In the genomic region with DNA sequence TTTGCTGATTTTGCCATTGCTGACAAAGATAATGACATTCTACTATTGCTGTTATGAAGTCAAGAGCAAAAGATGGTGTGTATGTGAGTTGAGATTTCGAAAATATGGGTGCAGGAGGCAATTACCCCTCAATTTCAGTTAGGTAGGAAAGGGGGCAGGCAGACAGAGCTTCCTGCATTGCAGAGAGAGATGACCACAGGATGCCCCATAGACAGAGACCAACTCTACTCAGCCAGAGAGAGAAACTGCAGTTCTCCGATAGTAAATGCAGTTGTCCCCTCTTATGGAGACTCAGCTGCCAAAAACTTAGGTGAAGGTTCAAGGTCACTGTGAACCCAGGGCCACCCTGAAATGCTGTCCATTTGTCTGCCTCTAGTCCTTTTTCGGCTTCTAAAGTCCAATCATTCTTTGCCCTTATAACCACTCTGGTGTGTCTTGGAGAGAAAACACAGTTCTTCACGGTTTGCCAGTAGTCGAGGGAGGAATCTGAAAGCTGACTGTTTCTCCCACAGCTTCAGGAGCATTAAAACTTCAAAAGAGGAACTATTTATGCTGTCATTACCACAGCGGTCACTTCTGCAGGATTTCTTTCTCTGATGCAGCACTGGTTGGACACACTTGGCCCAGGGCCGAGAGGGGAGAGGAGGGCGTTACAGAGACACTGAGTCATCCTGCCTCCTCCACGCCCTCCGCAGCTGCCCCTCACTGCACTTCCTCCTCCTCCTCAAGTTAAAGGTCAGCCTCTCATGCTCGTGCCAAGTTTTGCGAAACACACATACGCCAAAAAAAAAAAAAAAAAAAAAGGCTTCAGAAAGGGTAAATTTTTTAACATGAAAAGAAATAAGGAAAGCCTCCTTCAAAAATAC, we compare ENCODE assay signal across 8 cellular contexts.
A peak's percentile ranks its signal among the peaks of the same experiment; 100 is the strongest.
DNase-seq lines count a peak whose midpoint lies in the region; ATAC-seq and TF ChIP-seq lines count a peak whose summit lies in the region.

No MANE protein-coding gene starts in this region.

- no TSS peak for BruUV-seq in OCI-LY7 (replicated peaks; lab: Mats Ljungman, UMichigan)

- H3K9me2 ChIP-seq in OCI-LY7 (ENCODE audit: insufficient read depth, low read length), result no peaks in the 10 kb centered on the region

- TF ChIP-seq CTCF in OCI-LY7 (conservative IDR thresholded peaks at IDR 0.05; ENCODE audit: low read length) (no peak), astrocyte of the spinal cord (IDR thresholded peaks at IDR 0.05; ENCODE audit: low read depth, low read length) (no peak), smooth muscle cell (IDR thresholded peaks at IDR 0.05; ENCODE audit: borderline replicate concordance, insufficient read depth, poor library complexity, severe bottlenecking) (no peak)

- POLR2A ChIA-PET in OCI-LY7 (lab: Charles Lee), result interaction anchor here (1.0 kb wide), 1 partner anchor 30 kb away, joined by 4 read pairs; no protein-coding TSS in a partner anchor

- H3K9me3 ChIP-seq in OCI-LY7 (ENCODE audit: low read length), result no peaks in the 10 kb centered on the region
- no peaks in the 10 kb centered on the region for H3K9me3 ChIP-seq in smooth muscle cell (replicated peaks; ENCODE audit: low read depth)

- CTCF ChIA-PET in OCI-LY7 (lab: Charles Lee; ENCODE audit: unreplicated experiment), result no interaction called here

- H3K4me3 ChIP-seq in ACC112 (ENCODE audit: low read depth, low read length) (peak overlapping the region; percentile 52), OCI-LY7 (ENCODE audit: low read depth, low read length, poor library complexity, severe bottlenecking) (peak overlapping the region; percentile 21), astrocyte of the spinal cord (ENCODE audit: low read depth, low read length) (no peak overlapping the region), smooth muscle cell (no peak overlapping the region)

- peaks cover 10% of the 10 kb centered on the region for H3F3A ChIP-seq in smooth muscle cell (ENCODE audit: low read depth)

- H2AFZ ChIP-seq in ACC112 (ENCODE audit: low read length, unreplicated experiment) (peak overlapping the region; percentile 59), OCI-LY7 (ENCODE audit: low read length) (peak overlapping the region; percentile 74; the same call in 1 of the 2 replicates), smooth muscle cell (ENCODE audit: low read depth) (no peak overlapping the region)

- H3K79me2 ChIP-seq in ACC112 (ENCODE audit: control insufficient read depth, insufficient read depth, low read length, unreplicated experiment) (no peaks in the 10 kb centered on the region), OCI-LY7 (ENCODE audit: insufficient read depth, low read depth, low read length) (no peaks in the 10 kb centered on the region), smooth muscle cell (ENCODE audit: low read depth) (no peaks in the 10 kb centered on the region)

- peaks cover 34% of the 10 kb centered on the region for H3K4me1 ChIP-seq in ACC112 (ENCODE audit: control insufficient read depth, insufficient read depth, low read length, unreplicated experiment)
- H3K4me1 ChIP-seq in OCI-LY7 (ENCODE audit: insufficient read depth, low read length, poor library complexity, severe bottlenecking), result peaks cover 16% of the 10 kb centered on the region
- H3K4me1 ChIP-seq in smooth muscle cell (ENCODE audit: low read depth), result peaks cover 13% of the 10 kb centered on the region

- no peaks in the 10 kb centered on the region for H4K20me1 ChIP-seq in OCI-LY7 (ENCODE audit: insufficient read depth, low read length)
- no peaks in the 10 kb centered on the region for H4K20me1 ChIP-seq in smooth muscle cell (ENCODE audit: low read depth)

- H3K36me3 ChIP-seq in ACC112 (ENCODE audit: insufficient read depth, low read length), result 0 out of 2 replicates have a peak, but pooled peaks cover 7% of the 10 kb centered on the region
- no peaks in the 10 kb centered on the region for H3K36me3 ChIP-seq in OCI-LY7 (ENCODE audit: insufficient read depth, low read length)
- no peaks in the 10 kb centered on the region for H3K36me3 ChIP-seq in smooth muscle cell (ENCODE audit: low read depth)

- DNase-seq in OCI-LY7 (ENCODE audit: low spot score) (peak; percentile 67), astrocyte of the spinal cord (ENCODE audit: low read depth, low spot score) (peak; percentile 98), iris pigment epithelial cell (ENCODE audit: low read depth) (peak; percentile 99), smooth muscle cell (lab: John Stamatoyannopoulos, UW; ENCODE audit: unreplicated experiment) (peak; percentile 46), NCI-H2107 (lab: John Stamatoyannopoulos, UW) (no peak)

- ATAC-seq in GM18520 (IDR thresholded peaks at IDR 0.05; ENCODE audit: unreplicated experiment) (peak; percentile 93), HG03025 (IDR thresholded peaks at IDR 0.05; ENCODE audit: low FRiP score, unreplicated experiment) (peak; percentile 85)

- H3K27ac ChIP-seq in ACC112 (ENCODE audit: low read depth, low read length), result peak overlapping the region; percentile 80
- no peak overlapping the region for H3K27ac ChIP-seq in OCI-LY7 (ENCODE audit: low read depth, low read length, poor library complexity, severe bottlenecking)
- H3K27ac ChIP-seq in smooth muscle cell (ENCODE audit: low read depth), result peak overlapping the region; percentile 85

- H3K9ac ChIP-seq in smooth muscle cell (ENCODE audit: low read depth), result peak overlapping the region; percentile 11

- in situ Hi-C loops in astrocyte of the spinal cord (cut with HindIII; ENCODE audit: low sequenced_read_pairs), result no loop called here

- no peaks in the 10 kb centered on the region for H3K27me3 ChIP-seq in ACC112 (ENCODE audit: insufficient read depth, low read length)
- no peaks in the 10 kb centered on the region for H3K27me3 ChIP-seq in smooth muscle cell (ENCODE audit: low read depth)

- intact Hi-C loops in OCI-LY7 (cut with micrococcal nuclease; ENCODE audit: unreplicated experiment), result no loop called here

- whole genome bisulfite sequencing in smooth muscle cell (ENCODE audit: low lambda C conversion rate), result 12% methylated on average over 13 of the region's 13 CpGs

- H3K4me2 ChIP-seq in OCI-LY7 (ENCODE audit: low read length) (peak overlapping the region; percentile 53), smooth muscle cell (peak overlapping the region; percentile 70)

Comparison
In these comparisons a context has a peak if more than half of its experiments do, and no peak if none do; other contexts are left out.
1. H3K4me3 ChIP-seq: peak in ACC112 (single experiment) and OCI-LY7 (single experiment); none in astrocyte of the spinal cord (single experiment) and smooth muscle cell (single experiment).